ENCODE assay signal across 8 cellular contexts in the genomic region with DNA sequence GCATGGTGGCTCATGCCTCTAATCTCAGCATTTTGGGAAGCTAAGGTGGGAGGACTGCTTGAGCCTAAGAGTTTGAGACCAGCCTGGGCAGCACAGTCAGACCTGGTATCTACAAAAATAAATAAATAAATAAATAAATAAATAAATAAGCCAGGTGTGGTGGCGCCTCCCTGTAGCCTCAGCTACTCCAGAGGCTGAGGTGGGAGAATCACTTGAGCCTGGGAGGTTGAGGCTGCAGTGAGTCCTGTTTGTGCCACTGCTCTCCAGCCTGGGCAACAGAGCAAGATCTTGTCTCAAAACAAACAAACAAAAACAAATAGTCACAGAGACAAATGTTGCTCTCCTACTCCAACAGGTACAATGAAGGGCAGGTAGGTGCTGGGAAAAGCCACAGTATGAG.
"Had no signal": no experiment of that assay in that cellular context is flagged by ENCODE, and none has a peak within 500 bp of the region (broad histone marks: within the 10 kb centered on the region; RNA-seq: fewer than 3 reads in every experiment).

No MANE protein-coding gene starts in this region.

- H3K4me3 ChIP-seq: GM12878 had no signal

- FAIRE-seq: G401.6, GM12878, GM12891, GM12892, GM18507, GM19239 had no signal

- DNase-seq: GDM1, GF-D8 had no signal

- ATAC-seq: GM12878 had no signal
